In the genomic region with DNA sequence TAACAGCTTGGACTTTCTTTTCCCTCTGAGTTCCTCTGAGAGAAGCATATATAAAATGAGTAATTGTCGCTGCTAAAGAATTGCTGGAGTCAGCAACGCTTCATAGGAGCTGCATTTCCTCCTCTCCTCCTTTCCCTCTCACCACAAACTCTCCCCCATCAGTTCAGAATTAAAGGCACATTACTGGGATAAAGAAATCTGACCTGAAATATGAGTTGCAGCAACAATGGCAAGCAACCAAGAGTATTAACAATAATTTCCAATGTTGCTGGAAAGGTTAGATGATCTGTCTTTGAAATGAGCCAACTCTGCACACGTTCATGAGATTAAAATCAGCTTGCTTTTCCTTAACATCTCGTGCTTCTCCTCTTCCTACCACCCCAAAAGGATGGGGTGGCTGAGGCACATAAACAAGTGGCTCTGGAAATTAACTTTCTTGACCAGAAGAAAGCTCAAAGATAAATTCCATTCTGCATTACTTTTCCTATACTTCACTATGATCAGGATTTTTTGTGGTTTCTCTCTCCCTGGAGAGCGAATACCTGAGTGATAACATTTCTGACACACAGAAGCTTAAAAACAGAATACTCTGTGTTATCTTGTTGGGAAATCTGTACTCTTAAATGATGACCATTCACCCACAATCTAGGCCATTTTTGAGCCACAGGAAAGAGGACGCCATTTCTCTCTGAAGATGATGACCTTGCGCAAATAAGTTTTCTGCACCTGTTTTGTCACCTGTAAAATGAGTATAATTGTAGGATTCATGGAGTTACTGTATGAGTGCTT, we compare ENCODE assay signal across 1 cellular context.
TF ChIP-seq lines count a peak whose summit lies in the region.

No MANE protein-coding gene starts in this region.

TF ChIP-seq in HCT116, 20 proteins besides CTCF, POLR2A, EP300 and RAD21 (continued from another document):
- TF ChIP-seq, protein P1, sequence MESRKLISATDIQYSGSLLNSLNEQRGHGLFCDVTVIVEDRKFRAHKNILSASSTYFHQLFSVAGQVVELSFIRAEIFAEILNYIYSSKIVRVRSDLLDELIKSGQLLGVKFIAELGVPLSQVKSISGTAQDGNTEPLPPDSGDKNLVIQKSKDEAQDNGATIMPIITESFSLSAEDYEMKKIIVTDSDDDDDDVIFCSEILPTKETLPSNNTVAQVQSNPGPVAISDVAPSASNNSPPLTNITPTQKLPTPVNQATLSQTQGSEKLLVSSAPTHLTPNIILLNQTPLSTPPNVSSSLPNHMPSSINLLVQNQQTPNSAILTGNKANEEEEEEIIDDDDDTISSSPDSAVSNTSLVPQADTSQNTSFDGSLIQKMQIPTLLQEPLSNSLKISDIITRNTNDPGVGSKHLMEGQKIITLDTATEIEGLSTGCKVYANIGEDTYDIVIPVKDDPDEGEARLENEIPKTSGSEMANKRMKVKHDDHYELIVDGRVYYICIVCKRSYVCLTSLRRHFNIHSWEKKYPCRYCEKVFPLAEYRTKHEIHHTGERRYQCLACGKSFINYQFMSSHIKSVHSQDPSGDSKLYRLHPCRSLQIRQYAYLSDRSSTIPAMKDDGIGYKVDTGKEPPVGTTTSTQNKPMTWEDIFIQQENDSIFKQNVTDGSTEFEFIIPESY (IDR thresholded peaks at IDR 0.05; ENCODE audit: extremely low read depth, insufficient replicate concordance, low read length) = no peak
- no peak for TF ChIP-seq EGR1 (IDR thresholded peaks at IDR 0.05; ENCODE audit: low read depth)
